In the genomic region with DNA sequence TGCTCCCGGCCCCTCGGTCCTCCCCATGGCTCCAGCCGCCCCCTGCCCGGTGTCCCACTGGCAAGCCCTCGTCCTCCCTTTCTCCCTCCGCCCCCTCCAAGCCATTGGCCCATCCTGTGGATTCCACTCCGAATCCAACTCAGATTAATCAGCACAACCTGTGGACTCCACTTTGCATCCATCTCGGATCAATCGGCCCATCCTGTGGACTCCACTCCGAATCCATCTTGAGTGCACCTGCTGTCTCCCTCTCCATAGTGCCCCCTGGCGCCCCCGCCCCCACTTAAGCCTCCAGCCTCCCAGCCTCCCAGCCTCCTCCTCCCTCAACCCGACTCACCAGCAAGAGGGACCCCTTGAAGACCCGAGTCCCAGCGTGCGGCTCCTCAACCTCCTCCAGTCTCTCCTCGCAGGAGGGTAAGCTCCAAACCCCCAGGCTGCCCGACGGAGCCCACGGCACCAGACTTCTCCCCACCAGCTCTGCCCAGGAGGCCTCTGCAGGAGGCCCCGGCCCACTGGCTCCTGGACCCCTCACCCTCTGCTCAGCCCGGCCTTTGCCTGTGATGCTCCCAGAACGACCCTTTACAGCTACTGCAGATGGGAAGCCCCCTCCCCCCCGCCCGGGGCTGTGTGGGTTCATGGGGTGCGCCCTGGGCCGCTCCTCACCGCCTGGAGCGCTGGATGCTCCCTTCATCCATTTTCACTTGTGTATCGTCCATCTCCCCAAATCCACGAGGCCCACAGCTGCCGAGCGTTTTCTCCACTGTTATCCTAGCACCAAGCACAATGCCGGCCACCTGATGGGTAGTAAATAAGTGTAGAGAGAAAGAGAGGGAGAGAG, we compare ENCODE assay signal across 34 cellular contexts. TPM values are rescaled to one million over a fixed set of nuclear protein-coding genes. Genes with fewer than 3 reads are reported as not detected.
DNase-seq lines count a peak whose midpoint lies in the region; ATAC-seq, FAIRE-seq and TF ChIP-seq lines count a peak whose summit lies in the region.
"Had no signal": no experiment of that assay in that cellular context is flagged by ENCODE, and none has a peak within 500 bp of the region (broad histone marks: within the 10 kb centered on the region; RNA-seq: fewer than 3 reads in every experiment).

No MANE protein-coding gene starts in this region.

- H3K79me2 ChIP-seq in PC-9 (ENCODE audit: low read depth) (no peaks in the 10 kb centered on the region), keratinocyte (ENCODE audit: control insufficient read depth, insufficient read depth, low read length) (peaks cover 13% of the 10 kb centered on the region)

- no peaks in the 10 kb centered on the region for H4K20me1 ChIP-seq in PC-9 (ENCODE audit: insufficient read depth)
- H4K20me1 ChIP-seq in keratinocyte (ENCODE audit: control insufficient read depth, extremely low read depth, insufficient read depth, low read length) = no peaks in the 10 kb centered on the region

- H3K27ac ChIP-seq in PC-9 = no peak overlapping the region
- peak overlapping the region; percentile 81 for H3K27ac ChIP-seq in keratinocyte (ENCODE audit: control insufficient read depth, insufficient read depth, low read length)
- H3K27ac ChIP-seq in tibial artery = no peak overlapping the region
- no peak overlapping the region for H3K27ac ChIP-seq in caudate nucleus (ENCODE audit: low read depth, low read length)
- H3K27ac ChIP-seq: ascending aorta, cardiac muscle cell, coronary artery, prostate gland, right lobe of liver had no signal

- no peak overlapping the region for H3K27ac Mint-ChIP-seq in activated naive CD4-positive, alpha-beta T cell treated with anti-CD3 and anti-CD28 coated beads, Interleukin-2, amount 10 ng/mL, durations not matched to agents 7 days and 5 days
- H3K27ac Mint-ChIP-seq: activated CD8-positive, alpha-beta T cell treated with anti-CD3 and anti-CD28 coated beads, Interleukin-2, amount 10 ng/mL, durations not matched to agents 7 days and 5 days; activated T-helper 2 cell treated with anti-CD3 and anti-CD28 coated beads, Interferon-gamma antibody, Interleukin-2, Interleukin-4, amounts not matched to agents 10 μg/mL and 5 μg/mL and 100 μg/mL, durations not matched to agents 14 hours and 24 hours and 36 hours; immature natural killer cell had no signal

- peaks cover 64% of the 10 kb centered on the region for H3K27me3 Mint-ChIP-seq in activated naive CD4-positive, alpha-beta T cell treated with anti-CD3 and anti-CD28 coated beads, Interleukin-2, amount 10 ng/mL, durations not matched to agents 7 days and 5 days

- H3K4me1 ChIP-seq in PC-9 (replicated peaks; ENCODE audit: insufficient read depth) = peaks cover 19% of the 10 kb centered on the region
- peaks cover 53% of the 10 kb centered on the region for H3K4me1 ChIP-seq in keratinocyte (ENCODE audit: control insufficient read depth, extremely low read depth, insufficient read depth, low read length)
- peaks cover 0 to 6% (median 0%) of the 10 kb centered on the region in 4 donors for H3K4me1 ChIP-seq in tibial artery
- H3K4me1 ChIP-seq: ascending aorta, prostate gland, right lobe of liver had no signal

- no peaks in the 10 kb centered on the region for H3K9me2 ChIP-seq in PC-9 (ENCODE audit: insufficient read depth)

- no peak for TF ChIP-seq CTCF in PC-9 (conservative IDR thresholded peaks at IDR 0.05)
- no peak for TF ChIP-seq CTCF in keratinocyte (optimal IDR thresholded peaks at IDR 0.05 in 1 of 3, IDR thresholded peaks at IDR 0.05 in 1 of 3, conservative IDR thresholded peaks at IDR 0.05 in 1 of 3; ENCODE audit: extremely low read depth in 1 of 3, insufficient read depth in 2 of 3, low read length in 3 of 3)
- no peak for TF ChIP-seq CTCF in tibial artery (IDR thresholded peaks at IDR 0.05)

- POLR2A ChIA-PET in PC-9 (lab: Charles Lee; ENCODE audit: unreplicated experiment) = no interaction called here

- H3K27me3 ChIP-seq in PC-9 (ENCODE audit: insufficient read depth, low read depth) (no peaks in the 10 kb centered on the region), keratinocyte (ENCODE audit: control insufficient read depth, extremely low read depth, insufficient read depth, low read length) (no peaks in the 10 kb centered on the region), tibial artery (peaks cover 0 to 51% of the 10 kb centered on the region in 2 donors)
- H3K27me3 ChIP-seq: ascending aorta, right lobe of liver had no signal

- no peak overlapping the region for H3K4me3 Mint-ChIP-seq in activated naive CD4-positive, alpha-beta T cell treated with anti-CD3 and anti-CD28 coated beads, Interleukin-2, amount 10 ng/mL, durations not matched to agents 7 days and 5 days
- H3K4me3 Mint-ChIP-seq: activated CD8-positive, alpha-beta T cell treated with anti-CD3 and anti-CD28 coated beads, Interleukin-2, amount 10 ng/mL, durations not matched to agents 7 days and 5 days; CD4-positive, alpha-beta memory T cell; immature natural killer cell had no signal

- H3K36me3 ChIP-seq in PC-9 (ENCODE audit: low read depth) (no peaks in the 10 kb centered on the region), keratinocyte (ENCODE audit: control insufficient read depth in 2 of 2, extremely low read depth in 1 of 2, insufficient read depth in 2 of 2, low read length in 2 of 2) (no peaks in the 10 kb centered on the region), tibial artery (no peaks in the 10 kb centered on the region)
- H3K36me3 ChIP-seq: ascending aorta, cardiac muscle cell, prostate gland, right lobe of liver had no signal

- no peaks in the 10 kb centered on the region for H3K9me1 ChIP-seq in keratinocyte (ENCODE audit: control insufficient read depth, extremely low read depth, insufficient read depth, low read length)

- H3K9me3 ChIP-seq in PC-9 (ENCODE audit: insufficient read depth, low read depth) (no peaks in the 10 kb centered on the region), keratinocyte (ENCODE audit: control insufficient read depth, low read depth, low read length) (no peaks in the 10 kb centered on the region), tibial artery (no peaks in the 10 kb centered on the region)
- H3K9me3 ChIP-seq: prostate gland, right lobe of liver had no signal

- dilution Hi-C loops in keratinocyte (cut with MboI; ENCODE audit: extremely low pct_ligation_motif_present, low sequenced_read_pairs) = no loop called here

- H3K4me2 ChIP-seq in PC-9 (peak overlapping the region; percentile 70; the same call in 1 of the 2 replicates), keratinocyte (ENCODE audit: control insufficient read depth, extremely low read depth, insufficient read depth, low read depth, low read length) (peak overlapping the region; percentile 89)

- ATAC-seq in HG03571 (IDR thresholded peaks at IDR 0.05; ENCODE audit: unreplicated experiment) = no peak
- ATAC-seq: activated CD8-positive, alpha-beta T cell treated with anti-CD3 and anti-CD28 coated beads, Interleukin-2, amount 10 ng/mL, durations not matched to agents 7 days and 5 days; left lobe of liver; right lobe of liver had no signal

- H3K36me3 Mint-ChIP-seq in activated naive CD4-positive, alpha-beta T cell treated with anti-CD3 and anti-CD28 coated beads, Interleukin-2, amount 10 ng/mL, durations not matched to agents 7 days and 5 days = no peaks in the 10 kb centered on the region
- H3K36me3 Mint-ChIP-seq: CD4-positive, alpha-beta memory T cell; immature natural killer cell had no signal

- H3K9me3 Mint-ChIP-seq in activated naive CD4-positive, alpha-beta T cell treated with anti-CD3 and anti-CD28 coated beads, Interleukin-2, amount 10 ng/mL, durations not matched to agents 7 days and 5 days = no peaks in the 10 kb centered on the region
- H3K9me3 Mint-ChIP-seq: activated T-helper 2 cell treated with anti-CD3 and anti-CD28 coated beads, Interferon-gamma antibody, Interleukin-2, Interleukin-4, amounts not matched to agents 10 μg/mL and 5 μg/mL and 100 μg/mL, durations not matched to agents 14 hours and 24 hours and 36 hours; immature natural killer cell had no signal

- H3K4me1 Mint-ChIP-seq in activated naive CD4-positive, alpha-beta T cell treated with anti-CD3 and anti-CD28 coated beads, Interleukin-2, amount 10 ng/mL, durations not matched to agents 7 days and 5 days = no peaks in the 10 kb centered on the region
- H3K4me1 Mint-ChIP-seq: immature natural killer cell had no signal

- H3K9ac ChIP-seq in keratinocyte (ENCODE audit: control insufficient read depth, extremely low read depth, insufficient read depth, low read length) = peak overlapping the region; percentile 63

- H3K4me3 ChIP-seq in PC-9 (no peak overlapping the region), keratinocyte (ENCODE audit: control insufficient read depth in 2 of 3, extremely low read depth in 1 of 3, insufficient read depth in 2 of 3, low read depth in 1 of 3, low read length in 3 of 3) (peak overlapping the region in 2 of 3 experiments; percentile 39 to 51), tibial artery (no peak overlapping the region)
- H3K4me3 ChIP-seq: ascending aorta, cardiac muscle cell, coronary artery, prostate gland, right lobe of liver had no signal

- no peak for FAIRE-seq in keratinocyte (lab: Jason Lieb, UNC)
- FAIRE-seq: HepG2 had no signal

- intact Hi-C loops in PC-9 (cut with micrococcal nuclease; ENCODE audit: unreplicated experiment) (no loop called here), tibial artery (cut with DNase I; ENCODE audit: low total_unique reads) (no loop called here)

- peak; percentile 5 for DNase-seq in activated naive CD4-positive, alpha-beta T cell treated with anti-CD3 and anti-CD28 coated beads, Interleukin-2, amount 50 U/mL, for 16 hours
- DNase-seq in activated naive CD4-positive, alpha-beta T cell treated with anti-CD3 and anti-CD28 coated beads, Interleukin-2, amount 10 ng/mL, durations not matched to agents 7 days and 5 days = no peak
- no peak for DNase-seq in PC-9
- DNase-seq in keratinocyte (ENCODE audit: low read depth, low spot score) = no peak
- peak; percentile 10 to 49 for DNase-seq in tibial artery
- no peak for DNase-seq in DMS 273 treated with DMSO at 0.1 percent for 48 hours (lab: John Stamatoyannopoulos, UW)
- DNase-seq in caudate nucleus (lab: John Stamatoyannopoulos, UW) = no peak
- DNase-seq: activated CD4-positive, alpha-beta T cell treated with anti-CD3 and anti-CD28 coated beads for 4 hours; activated CD8-positive, alpha-beta T cell treated with anti-CD3 and anti-CD28 coated beads, Interleukin-2, amount 10 ng/mL, durations not matched to agents 7 days and 5 days; CD4-positive, alpha-beta memory T cell; effector CD8-positive, alpha-beta T cell; immature natural killer cell; Karpas-422; mesenchymal stem cell; NCI-H1417 treated with DMSO at 0.1 percent for 48 hours; NCI-H2081; NCI-H226; NCI-H526 treated with DMSO at 0.1 percent for 48 hours; NK-92 treated with Interleukin-12 subunit alpha and Interleukin-12 subunit beta, amount 100 ng/mL, for 24 hours; right lobe of liver; SHP77 treated with DMSO at 0.1 percent for 48 hours; stimulated activated CD4-positive, alpha-beta T cell treated with anti-CD3 and anti-CD28 coated beads, Interleukin-12 subunit alpha, Interleukin-12 subunit beta, amount 100 ng/mL, for 4 hours; stimulated activated CD4-positive, alpha-beta T cell treated with anti-CD3 and anti-CD28 coated beads, Interleukin-4, amount 100 ng/mL, for 24 hours had no signal

- H3F3A ChIP-seq in PC-9 (ENCODE audit: insufficient read depth, low read depth) = peaks cover 10% of the 10 kb centered on the region; the same call in 1 of the 2 replicates

- CTCF ChIA-PET in activated naive CD4-positive, alpha-beta T cell treated with anti-CD3 and anti-CD28 coated beads, Interleukin-2, amount 10 ng/mL, durations not matched to agents 7 days and 5 days (lab: Charles Lee) = interaction anchor here (0.8 kb wide), 1 partner anchor 13 kb away, joined by 3 read pairs; no protein-coding TSS in a partner anchor
- CTCF ChIA-PET in PC-9 (lab: Charles Lee) = no interaction called here

- no TSS peak for BruUV-seq in PC-9 (replicated peaks; lab: Mats Ljungman, UMichigan)

- H2AFZ ChIP-seq in PC-9 (no peak overlapping the region), keratinocyte (ENCODE audit: control insufficient read depth, low read length) (no peak overlapping the region)

RNA-seq across cellular contexts. Expression of gene TSPEAR, which starts 40.6 kb away (rescaled TPM):
- not detected in 2 replicates for total RNA-seq in PC-9 (2021)
- polyA plus RNA-seq in keratinocyte = 0.07 to 0.12 TPM in 2 of 3 replicates, not detected in the other
- polyA plus RNA-seq in keratinocyte (2011; ENCODE audit: low read depth) = not detected
- polyA plus RNA-seq in keratinocyte (2011; cell fraction: cytosol; rRNA removed) = 0.01 and 0.06 TPM in 2 replicates
- 0.10 and 0.20 TPM in 2 replicates for polyA plus RNA-seq in keratinocyte (2011; cell fraction: nucleus; rRNA removed)
- polyA plus RNA-seq in keratinocyte (2012; ENCODE audit: low replicate concordance) = 0.07 TPM in 1 of 2 replicates, not detected in the other
- 0.20 TPM in 1 of 3 replicates, not detected in the others for polyA minus RNA-seq in keratinocyte
- not detected for polyA minus RNA-seq in keratinocyte (2011; cell fraction: cytosol; rRNA and poly(A)+ RNA removed)
- polyA minus RNA-seq in keratinocyte (2011; cell fraction: nucleus; rRNA and poly(A)+ RNA removed) = not detected in 2 replicates
- total RNA-seq: A172; activated CD8-positive, alpha-beta T cell treated with anti-CD3 and anti-CD28 coated beads, Interleukin-2, amount 10 ng/mL, durations not matched to agents 7 days and 5 days; activated T-helper 2 cell treated with anti-CD3 and anti-CD28 coated beads, Interferon-gamma antibody, Interleukin-2, Interleukin-4, amounts not matched to agents 10 μg/mL and 5 μg/mL and 100 μg/mL, durations not matched to agents 14 hours and 24 hours and 36 hours; ascending aorta; CD4-positive, alpha-beta memory T cell; Daoy; left lobe of liver; right lobe of liver had no signal
- polyA plus RNA-seq: immature natural killer cell had no signal

RNA-seq across cellular contexts. Expression of gene UBE2G2, which starts 49.6 kb away (rescaled TPM):
- 51.9 and 52.7 TPM in 2 replicates for total RNA-seq in PC-9 (2021)
- polyA plus RNA-seq in keratinocyte = 82.0 to 114 TPM (median 106 TPM) in 3 replicates
- polyA plus RNA-seq in keratinocyte (2011; ENCODE audit: low read depth) = 44.9 TPM
- 65.3 and 72.5 TPM in 2 replicates for polyA plus RNA-seq in keratinocyte (2011; cell fraction: cytosol; rRNA removed)
- 241 and 269 TPM in 2 replicates for polyA plus RNA-seq in keratinocyte (2011; cell fraction: nucleus; rRNA removed)
- 51.6 and 64.6 TPM in 2 replicates for polyA plus RNA-seq in keratinocyte (2012; ENCODE audit: low replicate concordance)
- 47.3 to 114 TPM (median 111 TPM) in 3 replicates for polyA minus RNA-seq in keratinocyte
- 58.9 TPM for polyA minus RNA-seq in keratinocyte (2011; cell fraction: cytosol; rRNA and poly(A)+ RNA removed)
- 66.2 and 111 TPM in 2 replicates for polyA minus RNA-seq in keratinocyte (2011; cell fraction: nucleus; rRNA and poly(A)+ RNA removed)

RNA-seq across cellular contexts. Expression of gene KRTAP10-12, which starts 55.0 kb away (rescaled TPM):
- total RNA-seq in PC-9 (2021) = not detected in 2 replicates
- polyA plus RNA-seq in keratinocyte = not detected in 3 replicates
- not detected for polyA plus RNA-seq in keratinocyte (2011; ENCODE audit: low read depth)
- not detected in 2 replicates for polyA plus RNA-seq in keratinocyte (2011; cell fraction: cytosol; rRNA removed)
- not detected in 2 replicates for polyA plus RNA-seq in keratinocyte (2011; cell fraction: nucleus; rRNA removed)
- polyA plus RNA-seq in keratinocyte (2012; ENCODE audit: low replicate concordance) = not detected in 2 replicates
- polyA minus RNA-seq in keratinocyte = not detected in 3 replicates
- not detected for polyA minus RNA-seq in keratinocyte (2011; cell fraction: cytosol; rRNA and poly(A)+ RNA removed)
- not detected in 2 replicates for polyA minus RNA-seq in keratinocyte (2011; cell fraction: nucleus; rRNA and poly(A)+ RNA removed)
- total RNA-seq: A172; activated CD8-positive, alpha-beta T cell treated with anti-CD3 and anti-CD28 coated beads, Interleukin-2, amount 10 ng/mL, durations not matched to agents 7 days and 5 days; activated T-helper 2 cell treated with anti-CD3 and anti-CD28 coated beads, Interferon-gamma antibody, Interleukin-2, Interleukin-4, amounts not matched to agents 10 μg/mL and 5 μg/mL and 100 μg/mL, durations not matched to agents 14 hours and 24 hours and 36 hours; ascending aorta; cardiac muscle cell; CD4-positive, alpha-beta memory T cell; Daoy; H4; HepG2; left lobe of liver; prostate gland; right lobe of liver had no signal
- polyA plus RNA-seq: cardiac muscle cell; CD4-positive, alpha-beta memory T cell; HepG2; immature natural killer cell had no signal

Comparison
In these comparisons a context has a peak if more than half of its experiments do, and no peak if none do; other contexts are left out.
1. DNase-seq: peak in activated naive CD4-positive, alpha-beta T cell treated with anti-CD3 and anti-CD28 coated beads, Interleukin-2, amount 50 U/mL, for 16 hours (single experiment) and tibial artery (2 of 2); none in activated naive CD4-positive, alpha-beta T cell treated with anti-CD3 and anti-CD28 coated beads, Interleukin-2, amount 10 ng/mL, durations not matched to agents 7 days and 5 days (single experiment), PC-9 (0 of 2), keratinocyte (single experiment), DMS 273 treated with DMSO at 0.1 percent for 48 hours (single experiment) and caudate nucleus (0 of 61).
2. H3K4me3 ChIP-seq: peak in keratinocyte (2 of 3); none in PC-9 (single experiment) and tibial artery (0 of 2).